ENCODE assay signal across 8 cellular contexts in the genomic region with DNA sequence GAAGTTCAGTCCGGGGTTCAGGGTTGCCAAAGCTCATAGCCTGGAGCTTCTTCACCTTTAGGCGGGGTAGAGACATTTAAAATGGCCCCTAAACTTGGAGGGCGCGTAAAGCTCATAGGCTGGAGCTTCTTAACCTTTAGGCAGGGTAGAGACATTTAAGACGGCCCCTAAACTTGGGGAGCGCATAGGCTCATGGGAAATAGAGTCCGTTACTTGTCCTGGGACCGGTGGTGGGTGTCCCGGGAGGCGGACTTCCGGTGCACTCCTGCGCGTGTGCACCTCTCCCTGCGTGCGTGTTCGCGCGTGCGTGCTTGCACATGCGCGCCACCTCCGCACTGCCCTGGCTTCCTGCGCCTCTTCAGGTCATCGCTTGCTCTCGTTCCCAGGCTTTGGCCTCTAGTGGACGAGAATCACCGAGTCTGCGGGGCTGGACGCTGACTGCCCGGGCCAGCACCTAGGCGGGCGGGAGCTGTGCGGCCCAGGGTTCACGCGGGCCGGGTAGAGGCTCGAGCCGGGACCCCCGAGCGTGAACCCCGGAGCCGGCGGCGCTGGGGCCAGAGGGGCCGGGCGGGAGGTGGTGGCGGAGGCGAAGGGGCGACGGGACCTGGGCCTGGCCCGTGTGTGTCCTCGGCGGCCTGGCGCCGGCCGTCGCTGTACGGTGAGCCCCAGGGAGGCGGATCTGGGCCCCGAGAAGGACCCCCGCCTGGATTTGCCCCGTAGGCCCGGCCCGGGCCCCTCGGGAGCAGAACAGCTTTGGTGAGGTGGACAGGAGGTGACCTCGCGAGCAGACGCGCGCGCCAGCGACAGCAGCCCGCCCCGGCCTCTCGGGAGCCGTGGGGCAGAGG. TPM values are rescaled to one million over a fixed set of nuclear protein-coding genes. Genes with fewer than 3 reads are reported as not detected.
DNase-seq lines count a peak whose midpoint lies in the region; ATAC-seq and TF ChIP-seq lines count a peak whose summit lies in the region.
"Not testable (repeated sequence)": the region's sequence is repeated elsewhere in the genome, so short reads cannot be mapped to it uniquely, and the experiment has no call there.

No MANE protein-coding gene starts in this region.

- H3K36me3 ChIP-seq in SK-N-MC (ENCODE audit: insufficient read depth, low read length); thyroid gland: not testable (repeated sequence)

- not testable (repeated sequence) for H3K27me3 ChIP-seq in thyroid gland

- H3K27ac Mint-ChIP-seq in activated naive CD4-positive, alpha-beta T cell treated with anti-CD3 and anti-CD28 coated beads, Interleukin-2, amount 50 U/mL, for 72 hours, result peak overlapping the region; percentile 93
- H3K27ac Mint-ChIP-seq in osteocyte (ENCODE audit: unreplicated experiment), result peak overlapping the region; percentile 89

- peaks cover 14% of the 10 kb centered on the region for H3K4me1 Mint-ChIP-seq in osteocyte (ENCODE audit: unreplicated experiment)

- H3K4me3 Mint-ChIP-seq in osteocyte (ENCODE audit: unreplicated experiment), result peak overlapping the region; percentile 90

- intact Hi-C loops in head of caudate nucleus (cut with DNase I); thyroid gland (cut with DNase I): not testable (repeated sequence)

- not testable (repeated sequence) for H3K4me1 ChIP-seq in thyroid gland

- H3K9me3 ChIP-seq in SK-N-MC (ENCODE audit: low read depth, low read length); thyroid gland: not testable (repeated sequence)

- H3K9me3 Mint-ChIP-seq in activated naive CD4-positive, alpha-beta T cell treated with anti-CD3 and anti-CD28 coated beads, Interleukin-2, amount 50 U/mL, for 72 hours; osteocyte (ENCODE audit: unreplicated experiment): not testable (repeated sequence)

- peak; percentile 96 for ATAC-seq in HG02588 (IDR thresholded peaks at IDR 0.05; ENCODE audit: unreplicated experiment)
- ATAC-seq in activated naive CD4-positive, alpha-beta T cell treated with anti-CD3 and anti-CD28 coated beads, Interleukin-2, amount 50 U/mL, for 72 hours, result peak; percentile 97 to 100

- peak overlapping the region; percentile 83 for H3K9ac ChIP-seq in SK-N-MC (ENCODE audit: insufficient read length)

- peak; percentile 34 for TF ChIP-seq CTCF in GM10266 (IDR thresholded peaks at IDR 0.05; ENCODE audit: control insufficient read depth, insufficient read depth, low read depth, missing control alignments)
- peak; percentile 10 for TF ChIP-seq CTCF in osteocyte (IDR thresholded peaks at IDR 0.05)
- peak in 3 of 6 experiments; percentile 30 to 45 (median 39) for TF ChIP-seq CTCF in thyroid gland (IDR thresholded peaks at IDR 0.05)

- WGBS in thyroid gland, 2 donors, result 0% methylated on average over 4 to 6 of the region's 76 CpGs

- TF ChIP-seq POLR2A in thyroid gland (IDR thresholded peaks at IDR 0.05), result peak in 1 of 2 donors; percentile 88

- H3K36me3 Mint-ChIP-seq in activated naive CD4-positive, alpha-beta T cell treated with anti-CD3 and anti-CD28 coated beads, Interleukin-2, amount 50 U/mL, for 72 hours, result peaks cover 7 to 21% of the 10 kb centered on the region in 2 donors
- peaks cover 11% of the 10 kb centered on the region for H3K36me3 Mint-ChIP-seq in osteocyte (ENCODE audit: unreplicated experiment)

- H3K27ac ChIP-seq in SK-N-MC, result not testable (repeated sequence)
- H3K27ac ChIP-seq in thyroid gland, result peak overlapping the region; percentile 90 to 93 (median 91)

- not testable (repeated sequence) for H3K27me3 Mint-ChIP-seq in osteocyte (ENCODE audit: unreplicated experiment)

- DNase-seq in GM10266 (ENCODE audit: extremely low spot score) (peak; percentile 82), NCI-H1048 (lab: John Stamatoyannopoulos, UW) (peak; percentile 87), SK-N-MC (ENCODE audit: low read depth, low spot score) (peak; percentile 95), head of caudate nucleus (peak; percentile 90 to 100 (median 98)), osteocyte (ENCODE audit: extremely low spot score, unreplicated experiment) (peak; percentile 97), thyroid gland (peak; percentile 97)
- DNase-seq in activated naive CD4-positive, alpha-beta T cell treated with anti-CD3 and anti-CD28 coated beads, Interleukin-2, amount 50 U/mL, for 72 hours (ENCODE audit: low spot score in 2 of 2), result peak; percentile 84 to 93

- peak overlapping the region; percentile 85 for H3K4me3 ChIP-seq in SK-N-MC
- peak overlapping the region; percentile 2 to 83 (median 68) for H3K4me3 ChIP-seq in thyroid gland (replicated peaks in 1 of 3)

RNA-seq across cellular contexts. Expression of a gene that starts 7.5 kb away (rescaled TPM):
- total RNA-seq in activated naive CD4-positive, alpha-beta T cell treated with anti-CD3 and anti-CD28 coated beads, Interleukin-2, amount 50 U/mL, for 72 hours, result not detected
- total RNA-seq in osteocyte, result not detected in 2 replicates
- total RNA-seq in thyroid gland, result not detected

RNA-seq across cellular contexts. Expression of a gene that starts 32.4 kb away (rescaled TPM):
- 10 to 100 TPM; 22.9 to 42.3 TPM for total RNA-seq in activated naive CD4-positive, alpha-beta T cell treated with anti-CD3 and anti-CD28 coated beads, Interleukin-2, amount 50 U/mL, for 72 hours
- total RNA-seq in osteocyte (30.1 and 32.2 TPM in 2 replicates), thyroid gland (10 to 100 TPM; 31.8 to 43.7 (median 37.7) TPM)
